ENCODE assay signal across 1 cellular context in genomic region chr10:107686095-107686494, GRCh38.
TF ChIP-seq lines count a peak whose summit lies in the region.

No MANE protein-coding gene starts in this region.

TF ChIP-seq in HepG2, 621 proteins besides CTCF, POLR2A, EP300 and RAD21 (continued from another document):
- TF ChIP-seq, protein P1, sequence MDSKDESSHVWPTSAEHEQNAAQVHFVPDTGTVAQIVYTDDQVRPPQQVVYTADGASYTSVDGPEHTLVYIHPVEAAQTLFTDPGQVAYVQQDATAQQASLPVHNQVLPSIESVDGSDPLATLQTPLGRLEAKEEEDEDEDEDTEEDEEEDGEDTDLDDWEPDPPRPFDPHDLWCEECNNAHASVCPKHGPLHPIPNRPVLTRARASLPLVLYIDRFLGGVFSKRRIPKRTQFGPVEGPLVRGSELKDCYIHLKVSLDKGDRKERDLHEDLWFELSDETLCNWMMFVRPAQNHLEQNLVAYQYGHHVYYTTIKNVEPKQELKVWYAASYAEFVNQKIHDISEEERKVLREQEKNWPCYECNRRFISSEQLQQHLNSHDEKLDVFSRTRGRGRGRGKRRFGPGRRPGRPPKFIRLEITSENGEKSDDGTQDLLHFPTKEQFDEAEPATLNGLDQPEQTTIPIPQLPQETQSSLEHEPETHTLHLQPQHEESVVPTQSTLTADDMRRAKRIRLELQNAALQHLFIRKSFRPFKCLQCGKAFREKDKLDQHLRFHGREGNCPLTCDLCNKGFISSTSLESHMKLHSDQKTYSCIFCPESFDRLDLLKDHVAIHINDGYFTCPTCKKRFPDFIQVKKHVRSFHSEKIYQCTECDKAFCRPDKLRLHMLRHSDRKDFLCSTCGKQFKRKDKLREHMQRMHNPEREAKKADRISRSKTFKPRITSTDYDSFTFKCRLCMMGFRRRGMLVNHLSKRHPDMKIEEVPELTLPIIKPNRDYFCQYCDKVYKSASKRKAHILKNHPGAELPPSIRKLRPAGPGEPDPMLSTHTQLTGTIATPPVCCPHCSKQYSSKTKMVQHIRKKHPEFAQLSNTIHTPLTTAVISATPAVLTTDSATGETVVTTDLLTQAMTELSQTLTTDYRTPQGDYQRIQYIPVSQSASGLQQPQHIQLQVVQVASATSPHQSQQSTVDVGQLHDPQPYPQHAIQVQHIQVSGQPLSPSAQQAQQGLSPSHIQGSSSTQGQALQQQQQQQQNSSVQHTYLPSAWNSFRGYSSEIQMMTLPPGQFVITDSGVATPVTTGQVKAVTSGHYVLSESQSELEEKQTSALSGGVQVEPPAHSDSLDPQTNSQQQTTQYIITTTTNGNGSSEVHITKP (CRISPR knock-in tag; IDR thresholded peaks at IDR 0.05; ENCODE audit: low read depth) = no peak
- TF ChIP-seq KLF12 (CRISPR knock-in tag; IDR thresholded peaks at IDR 0.05; ENCODE audit: borderline replicate concordance) (no peak), RFX5 (IDR thresholded peaks at IDR 0.05; ENCODE audit: low read depth, low read length) (no peak), ETV5 (CRISPR knock-in tag; IDR thresholded peaks at IDR 0.05; ENCODE audit: borderline replicate concordance) (no peak), ZNF431 (CRISPR knock-in tag; IDR thresholded peaks at IDR 0.05; ENCODE audit: borderline replicate concordance, low read depth) (no peak), ATF7-NPFF (CRISPR knock-in tag; IDR thresholded peaks at IDR 0.05; ENCODE audit: low read depth) (no peak), PRDM4 (CRISPR knock-in tag; IDR thresholded peaks at IDR 0.05; ENCODE audit: borderline replicate concordance) (no peak), ZNF639 (CRISPR knock-in tag; conservative IDR thresholded peaks at IDR 0.05) (no peak)
- TF ChIP-seq, protein P2, sequence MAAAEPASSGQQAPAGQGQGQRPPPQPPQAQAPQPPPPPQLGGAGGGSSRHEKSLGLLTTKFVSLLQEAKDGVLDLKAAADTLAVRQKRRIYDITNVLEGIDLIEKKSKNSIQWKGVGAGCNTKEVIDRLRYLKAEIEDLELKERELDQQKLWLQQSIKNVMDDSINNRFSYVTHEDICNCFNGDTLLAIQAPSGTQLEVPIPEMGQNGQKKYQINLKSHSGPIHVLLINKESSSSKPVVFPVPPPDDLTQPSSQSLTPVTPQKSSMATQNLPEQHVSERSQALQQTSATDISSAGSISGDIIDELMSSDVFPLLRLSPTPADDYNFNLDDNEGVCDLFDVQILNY (CRISPR knock-in tag; conservative IDR thresholded peaks at IDR 0.05) = no peak
- TF ChIP-seq, protein P3, sequence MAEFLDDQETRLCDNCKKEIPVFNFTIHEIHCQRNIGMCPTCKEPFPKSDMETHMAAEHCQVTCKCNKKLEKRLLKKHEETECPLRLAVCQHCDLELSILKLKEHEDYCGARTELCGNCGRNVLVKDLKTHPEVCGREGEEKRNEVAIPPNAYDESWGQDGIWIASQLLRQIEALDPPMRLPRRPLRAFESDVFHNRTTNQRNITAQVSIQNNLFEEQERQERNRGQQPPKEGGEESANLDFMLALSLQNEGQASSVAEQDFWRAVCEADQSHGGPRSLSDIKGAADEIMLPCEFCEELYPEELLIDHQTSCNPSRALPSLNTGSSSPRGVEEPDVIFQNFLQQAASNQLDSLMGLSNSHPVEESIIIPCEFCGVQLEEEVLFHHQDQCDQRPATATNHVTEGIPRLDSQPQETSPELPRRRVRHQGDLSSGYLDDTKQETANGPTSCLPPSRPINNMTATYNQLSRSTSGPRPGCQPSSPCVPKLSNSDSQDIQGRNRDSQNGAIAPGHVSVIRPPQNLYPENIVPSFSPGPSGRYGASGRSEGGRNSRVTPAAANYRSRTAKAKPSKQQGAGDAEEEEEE (CRISPR knock-in tag; IDR thresholded peaks at IDR 0.05; ENCODE audit: borderline replicate concordance) = no peak
TF ChIP-seq in HepG2: peak in this region for 0.
